Comparison of ENCODE assay signal across 16 cellular contexts in the genomic region with DNA sequence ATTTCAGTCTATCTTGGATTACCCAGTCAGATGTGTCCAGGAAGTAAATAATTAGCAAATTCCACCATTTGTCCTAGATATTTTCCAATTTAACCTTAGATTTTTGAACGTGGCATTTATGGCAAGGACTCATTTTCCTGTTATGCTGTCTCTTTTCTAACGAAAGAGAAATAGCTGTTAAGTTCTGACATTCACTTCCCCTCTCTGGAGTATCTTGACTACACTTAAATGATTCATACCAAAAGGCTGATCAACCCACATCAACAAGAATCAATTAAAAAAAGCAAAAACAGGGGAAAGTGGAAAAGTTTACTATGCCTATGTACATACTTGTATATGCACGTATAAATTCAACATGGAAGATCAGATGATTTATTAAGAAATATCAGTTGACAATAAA.
DNase-seq lines count a peak whose midpoint lies in the region; ATAC-seq and TF ChIP-seq lines count a peak whose summit lies in the region.
"Had no signal": no experiment of that assay in that cellular context is flagged by ENCODE, and none has a peak within 500 bp of the region (broad histone marks: within the 10 kb centered on the region; RNA-seq: fewer than 3 reads in every experiment).

No MANE protein-coding gene starts in this region.

- H3K27me3 ChIP-seq in dorsolateral prefrontal cortex: no peaks in the 10 kb centered on the region

- no peak for DNase-seq in stimulated activated naive CD8-positive, alpha-beta T cell treated with anti-CD3 and anti-CD28 coated beads, Interleukin-15, Interleukin-2, amounts not matched to agents 100 U/mL and 50 U/mL, for 24 hours
- DNase-seq in stimulated activated naive CD8-positive, alpha-beta T cell treated with anti-CD3 and anti-CD28 coated beads, Interleukin-15, amount 100 ng/mL, for 72 hours: no peak
- DNase-seq in dorsolateral prefrontal cortex (no peak), hepatic stellate cell (ENCODE audit: low spot score) (no peak)
- DNase-seq: C1 segment of cervical spinal cord; Calu3; CD4-positive, alpha-beta T cell; DMS 273 treated with DMSO at 0.1 percent for 48 hours; IMR-90 had no signal

- H3K4me1 Mint-ChIP-seq in stimulated activated naive CD8-positive, alpha-beta T cell treated with anti-CD3 and anti-CD28 coated beads, Interleukin-15, amount 100 ng/mL, for 72 hours: peaks cover 6% of the 10 kb centered on the region
- no peaks in the 10 kb centered on the region for H3K4me1 Mint-ChIP-seq in activated T-helper 17 cell treated with anti-CD3 and anti-CD28 coated beads, Interleukin-2, amount 50 U/mL, for 72 hours
- peaks cover 21% of the 10 kb centered on the region for H3K4me1 Mint-ChIP-seq in stimulated activated naive CD8-positive, alpha-beta T cell treated with anti-CD3 and anti-CD28 coated beads, Interleukin-15, Interleukin-2, amounts not matched to agents 100 ng/mL and 50 ng/mL, for 24 hours (ENCODE audit: low read depth)
- H3K4me1 Mint-ChIP-seq: B cell had no signal

- H3K27ac ChIP-seq in dorsolateral prefrontal cortex: peak overlapping the region in 42 of 59 donors; percentile 1 to 75 (median 46)

- H3K27me3 Mint-ChIP-seq in stimulated activated naive CD8-positive, alpha-beta T cell treated with anti-CD3 and anti-CD28 coated beads, Interleukin-15, amount 100 ng/mL, for 72 hours: peaks cover 31% of the 10 kb centered on the region
- peaks cover 18% of the 10 kb centered on the region for H3K27me3 Mint-ChIP-seq in activated T-helper 17 cell treated with anti-CD3 and anti-CD28 coated beads, Interleukin-2, amount 50 U/mL, for 72 hours
- peaks cover 60% of the 10 kb centered on the region for H3K27me3 Mint-ChIP-seq in stimulated activated naive CD8-positive, alpha-beta T cell treated with anti-CD3 and anti-CD28 coated beads, Interleukin-15, Interleukin-2, amounts not matched to agents 100 ng/mL and 50 ng/mL, for 24 hours

- peak; percentile 79 for ATAC-seq in stimulated activated naive CD8-positive, alpha-beta T cell treated with anti-CD3 and anti-CD28 coated beads, Interleukin-15, Interleukin-2, amounts not matched to agents 100 U/mL and 50 U/mL, for 24 hours
- ATAC-seq in stimulated activated naive CD8-positive, alpha-beta T cell treated with anti-CD3 and anti-CD28 coated beads, Interleukin-15, amount 100 ng/mL, for 72 hours: no peak
- ATAC-seq in activated T-helper 17 cell treated with anti-CD3 and anti-CD28 coated beads, Interleukin-2, amount 50 U/mL, for 72 hours (replicated peaks): peak; percentile 66
- ATAC-seq in HG03135 (IDR thresholded peaks at IDR 0.05; ENCODE audit: unreplicated experiment) (no peak), GM21529 (IDR thresholded peaks at IDR 0.05; ENCODE audit: unreplicated experiment) (no peak)
- ATAC-seq: GM12878, HCT116 had no signal

- no peak for TF ChIP-seq CTCF in dorsolateral prefrontal cortex (IDR thresholded peaks at IDR 0.05 in 54 of 56, conservative IDR thresholded peaks at IDR 0.05 in 2 of 56; ENCODE audit: low read depth in 1 of 56, partially characterized antibody in 56 of 56)

- H3K9me3 Mint-ChIP-seq in stimulated activated naive CD8-positive, alpha-beta T cell treated with anti-CD3 and anti-CD28 coated beads, Interleukin-15, amount 100 ng/mL, for 72 hours: no peaks in the 10 kb centered on the region
- H3K9me3 Mint-ChIP-seq in activated T-helper 17 cell treated with anti-CD3 and anti-CD28 coated beads, Interleukin-2, amount 50 U/mL, for 72 hours: peaks cover 4% of the 10 kb centered on the region
- H3K9me3 Mint-ChIP-seq in stimulated activated naive CD8-positive, alpha-beta T cell treated with anti-CD3 and anti-CD28 coated beads, Interleukin-15, Interleukin-2, amounts not matched to agents 100 ng/mL and 50 ng/mL, for 24 hours: peaks cover 3% of the 10 kb centered on the region
- H3K9me3 Mint-ChIP-seq: CD4-positive, alpha-beta T cell had no signal

- peak overlapping the region in 1 of 2 donors; percentile 22 for H3K27ac Mint-ChIP-seq in stimulated activated naive CD8-positive, alpha-beta T cell treated with anti-CD3 and anti-CD28 coated beads, Interleukin-15, amount 100 ng/mL, for 72 hours
- H3K27ac Mint-ChIP-seq in activated T-helper 17 cell treated with anti-CD3 and anti-CD28 coated beads, Interleukin-2, amount 50 U/mL, for 72 hours: peak overlapping the region; percentile 13
- peak overlapping the region; percentile 36 for H3K27ac Mint-ChIP-seq in stimulated activated naive CD8-positive, alpha-beta T cell treated with anti-CD3 and anti-CD28 coated beads, Interleukin-15, Interleukin-2, amounts not matched to agents 100 ng/mL and 50 ng/mL, for 24 hours
- H3K27ac Mint-ChIP-seq: B cell; CD4-positive, alpha-beta T cell had no signal

- intact Hi-C loops in dorsolateral prefrontal cortex (cut with DNase I): no loop called here

- no peak overlapping the region for H3K4me3 Mint-ChIP-seq in stimulated activated naive CD8-positive, alpha-beta T cell treated with anti-CD3 and anti-CD28 coated beads, Interleukin-15, amount 100 ng/mL, for 72 hours
- no peak overlapping the region for H3K4me3 Mint-ChIP-seq in activated T-helper 17 cell treated with anti-CD3 and anti-CD28 coated beads, Interleukin-2, amount 50 U/mL, for 72 hours
- no peak overlapping the region for H3K4me3 Mint-ChIP-seq in stimulated activated naive CD8-positive, alpha-beta T cell treated with anti-CD3 and anti-CD28 coated beads, Interleukin-15, Interleukin-2, amounts not matched to agents 100 ng/mL and 50 ng/mL, for 24 hours
- H3K4me3 Mint-ChIP-seq: B cell; CD4-positive, alpha-beta T cell had no signal

- no peak overlapping the region for H3K4me3 ChIP-seq in dorsolateral prefrontal cortex
- H3K4me3 ChIP-seq: GM12878 had no signal

- no peaks in the 10 kb centered on the region for H3K36me3 Mint-ChIP-seq in activated T-helper 17 cell treated with anti-CD3 and anti-CD28 coated beads, Interleukin-2, amount 50 U/mL, for 72 hours (ENCODE audit: low read depth)
- no peaks in the 10 kb centered on the region for H3K36me3 Mint-ChIP-seq in stimulated activated naive CD8-positive, alpha-beta T cell treated with anti-CD3 and anti-CD28 coated beads, Interleukin-15, Interleukin-2, amounts not matched to agents 100 ng/mL and 50 ng/mL, for 24 hours (ENCODE audit: low read depth)

Comparison
In these comparisons a context has a peak if more than half of its experiments do, and no peak if none do; other contexts are left out.
1. ATAC-seq: peak in stimulated activated naive CD8-positive, alpha-beta T cell treated with anti-CD3 and anti-CD28 coated beads, Interleukin-15, Interleukin-2, amounts not matched to agents 100 U/mL and 50 U/mL, for 24 hours (single experiment) and activated T-helper 17 cell treated with anti-CD3 and anti-CD28 coated beads, Interleukin-2, amount 50 U/mL, for 72 hours (single experiment); none in stimulated activated naive CD8-positive, alpha-beta T cell treated with anti-CD3 and anti-CD28 coated beads, Interleukin-15, amount 100 ng/mL, for 72 hours (single experiment), HG03135 (single experiment) and GM21529 (single experiment).